ENCODE assay signal across 7 cellular contexts in the genomic region with DNA sequence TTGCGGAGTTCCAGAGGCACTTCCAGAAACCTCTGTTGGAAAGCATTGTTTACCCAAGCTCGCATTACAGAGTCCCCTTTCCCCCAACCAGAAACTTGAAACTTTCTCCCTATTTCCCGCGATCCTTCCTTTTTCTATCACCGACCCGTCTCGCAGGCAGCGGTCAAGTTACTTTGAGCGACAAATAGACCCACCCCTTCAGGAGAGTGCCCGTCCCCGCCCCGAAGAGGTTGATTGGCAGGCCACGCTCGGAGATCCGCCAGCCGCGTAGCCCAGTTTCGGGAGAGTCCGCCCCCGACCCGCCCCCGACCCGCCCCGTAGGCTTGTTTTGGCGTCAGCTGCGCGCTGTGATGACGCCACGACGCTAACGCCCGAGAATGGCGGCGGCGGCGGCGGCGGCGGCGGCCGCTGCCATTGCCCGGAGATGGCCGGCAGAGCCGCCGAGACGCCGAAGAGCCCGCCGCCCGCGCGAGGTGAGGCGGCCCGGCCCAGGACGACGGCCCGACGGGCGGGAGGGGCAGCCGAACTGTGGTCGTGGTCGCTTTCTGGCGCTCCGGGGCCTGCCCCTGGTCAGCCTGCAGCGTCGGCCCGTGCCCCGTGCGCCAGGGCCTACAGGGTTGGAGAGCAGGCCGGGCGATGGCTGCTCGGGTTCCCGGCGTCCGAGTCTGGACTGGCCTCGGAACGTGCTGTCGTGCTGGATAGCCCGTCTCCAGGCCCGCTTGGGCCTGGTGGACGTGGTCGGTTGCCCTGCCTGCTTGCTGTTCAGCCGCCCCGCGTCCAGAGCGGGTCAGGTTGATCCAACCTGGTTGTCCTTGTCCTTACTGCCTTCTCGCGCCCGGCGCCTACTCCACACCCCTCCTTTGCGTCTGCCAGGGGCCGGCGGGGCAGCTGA.
DNase-seq lines count a peak whose midpoint lies in the region; ATAC-seq lines count a peak whose summit lies in the region.

PSKH1 (plus strand) TSS at position 356 of the 892 bp plus-strand sequence. CDS start 15,496 bp downstream, outside the sequence.

- DNase-seq in NCI-H2081 treated with DMSO at 0.1 percent for 48 hours (lab: John Stamatoyannopoulos, UW) = peak; percentile 39
- peak; percentile 80 for DNase-seq in T1000 (lab: John Stamatoyannopoulos, UW)
- peak; percentile 99 for DNase-seq in astrocyte of the hippocampus (ENCODE audit: low read depth, low spot score)
- DNase-seq in hippocampal formation (lab: John Stamatoyannopoulos, UW) = peak; percentile 95 to 97
- peak; percentile 95 for DNase-seq in retina

- ATAC-seq in GM18511 (IDR thresholded peaks at IDR 0.05; ENCODE audit: unreplicated experiment) (peak; percentile 97), HG03025 (IDR thresholded peaks at IDR 0.05; ENCODE audit: low FRiP score, unreplicated experiment) (peak; percentile 84)

Comparison
In these comparisons a context has a peak if more than half of its experiments do, and no peak if none do; other contexts are left out.
1. Peak in every context shown above with its lines: DNase-seq and ATAC-seq.
2. DNase-seq: peak in every context shown above with its lines; median percentile 99 in astrocyte of the hippocampus; 96 in hippocampal formation; 95 in retina; 80 in T1000; 39 in NCI-H2081 treated with DMSO at 0.1 percent for 48 hours.